8 cellular contexts compared by ENCODE assay signal in the genomic region with DNA sequence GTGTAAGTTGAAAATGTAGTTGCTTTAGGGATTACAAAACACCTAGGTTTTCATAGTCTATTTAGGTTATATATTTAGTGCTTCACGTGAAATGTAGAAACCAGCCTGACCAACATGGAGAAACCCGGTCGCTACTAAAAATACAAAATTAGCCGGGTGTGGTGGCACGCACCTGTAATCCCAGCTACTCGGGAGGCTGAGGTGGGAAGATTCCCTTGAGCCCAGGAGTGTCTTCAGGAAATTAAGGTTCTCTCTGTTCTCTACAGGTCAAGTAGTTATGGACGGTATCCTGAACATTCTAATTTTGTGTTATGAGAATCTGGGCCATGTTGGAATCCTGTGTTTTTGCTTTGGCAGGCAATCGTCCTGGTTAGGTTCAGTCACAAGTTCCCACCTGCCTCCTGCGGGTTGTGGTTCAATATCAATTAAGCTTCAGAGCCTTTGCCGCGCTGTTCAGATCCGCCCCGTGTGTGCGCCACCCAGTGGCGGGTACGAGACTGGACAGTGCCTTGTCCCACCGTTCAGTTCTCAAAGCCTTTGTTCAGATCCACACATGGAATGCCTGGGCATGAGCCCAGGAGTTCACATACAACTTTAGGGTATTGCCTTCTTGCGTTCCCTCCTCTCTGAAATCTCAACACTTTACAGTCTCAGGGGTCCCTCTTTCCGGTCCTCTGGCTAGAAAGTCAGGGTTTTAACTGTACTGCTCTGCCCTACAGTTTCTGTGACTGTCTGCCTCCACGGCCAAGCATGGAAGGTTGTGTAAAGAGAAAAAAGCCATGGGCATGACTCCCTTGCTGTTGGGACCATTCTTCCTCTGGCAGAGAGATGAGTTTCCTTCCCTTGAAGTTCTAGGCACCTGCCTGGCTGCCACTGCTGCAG. TPM values are rescaled to one million over a fixed set of nuclear protein-coding genes. Genes with fewer than 3 reads are reported as not detected.
DNase-seq lines count a peak whose midpoint lies in the region; ATAC-seq and TF ChIP-seq lines count a peak whose summit lies in the region.

No MANE protein-coding gene starts in this region.

- peak; percentile 49 for ATAC-seq in HG03442 (IDR thresholded peaks at IDR 0.05; ENCODE audit: unreplicated experiment)
- peak; percentile 93 for ATAC-seq in activated CD8-positive, alpha-beta T cell treated with anti-CD3 and anti-CD28 coated beads for 36 hours
- ATAC-seq in HG03045 (IDR thresholded peaks at IDR 0.05; ENCODE audit: unreplicated experiment): no peak

- H3K18ac ChIP-seq in mesenchymal stem cell (ENCODE audit: low read depth in 1 of 2, low read length in 2 of 2): peak overlapping the region in 1 of 2 experiments; percentile 43

- no peaks in the 10 kb centered on the region for H3K4me1 ChIP-seq in effector memory CD4-positive, alpha-beta T cell (ENCODE audit: control insufficient read depth, insufficient read depth, low read length, poor library complexity, severe bottlenecking)
- H3K4me1 ChIP-seq in mesenchymal stem cell (ENCODE audit: control insufficient read depth, insufficient read depth, low read depth, low read length): peaks cover 3% of the 10 kb centered on the region

- no peak overlapping the region for H4K91ac ChIP-seq in mesenchymal stem cell (ENCODE audit: low read length)

- H3K27ac ChIP-seq in effector memory CD4-positive, alpha-beta T cell (ENCODE audit: insufficient read depth, low read length, poor library complexity, severe bottlenecking): no peak overlapping the region
- no peak overlapping the region for H3K27ac ChIP-seq in mesenchymal stem cell (ENCODE audit: low read length, poor library complexity, severe bottlenecking)

- H3K14ac ChIP-seq in mesenchymal stem cell (ENCODE audit: low read length in 2 of 2): no peak overlapping the region

- H3K23ac ChIP-seq in mesenchymal stem cell (ENCODE audit: low read length in 2 of 2): no peak overlapping the region

- H4K8ac ChIP-seq in mesenchymal stem cell (ENCODE audit: low read length): peak overlapping the region; percentile 45

- no peak overlapping the region for H3K4ac ChIP-seq in mesenchymal stem cell (ENCODE audit: low read depth in 1 of 2, low read length in 2 of 2)

- no peaks in the 10 kb centered on the region for H3K9me3 ChIP-seq in effector memory CD4-positive, alpha-beta T cell (ENCODE audit: control insufficient read depth, low read length)
- no peaks in the 10 kb centered on the region for H3K9me3 ChIP-seq in mesenchymal stem cell (ENCODE audit: control insufficient read depth, low read length)

- no peak overlapping the region for H3K4me3 ChIP-seq in effector memory CD4-positive, alpha-beta T cell (ENCODE audit: insufficient read depth, low read depth, low read length, poor library complexity, severe bottlenecking)
- H3K4me3 ChIP-seq in mesenchymal stem cell (ENCODE audit: insufficient read depth in 1 of 2, low read depth in 1 of 2, low read length in 2 of 2): peak overlapping the region in 1 of 2 experiments; percentile 47

- peaks cover 5% of the 10 kb centered on the region for H3K4me1 Mint-ChIP-seq in activated CD8-positive, alpha-beta T cell treated with anti-CD3 and anti-CD28 coated beads for 36 hours (ENCODE audit: low read depth)

- H3K4me2 ChIP-seq in mesenchymal stem cell (ENCODE audit: low read length, poor library complexity, severe bottlenecking): peak overlapping the region; percentile 35

- no peak overlapping the region for H2BK120ac ChIP-seq in mesenchymal stem cell (ENCODE audit: low read depth, low read length)

- no peak overlapping the region for H3K27ac Mint-ChIP-seq in activated CD8-positive, alpha-beta T cell treated with anti-CD3 and anti-CD28 coated beads for 36 hours

- H3K36me3 Mint-ChIP-seq in activated CD8-positive, alpha-beta T cell treated with anti-CD3 and anti-CD28 coated beads for 36 hours (ENCODE audit: low read depth): no peaks in the 10 kb centered on the region

- no peak overlapping the region for H2BK5ac ChIP-seq in mesenchymal stem cell (ENCODE audit: low read depth, low read length, poor library complexity, severe bottlenecking)

- 36% methylated on average over 20 of the region's 20 CpGs for WGBS in mesenchymal stem cell

- H2BK15ac ChIP-seq in mesenchymal stem cell (ENCODE audit: low read depth, poor library complexity, severe bottlenecking): no peak overlapping the region

- CTCF ChIA-PET in activated CD8-positive, alpha-beta T cell treated with anti-CD3 and anti-CD28 coated beads for 36 hours (lab: Charles Lee): interaction anchor here (0.6 to 5.4 kb wide), 30 partner anchors 12 to 766 kb away, joined by 3 to 55 read pairs (median 4); a partner anchor contains a TSS

- peaks cover 10% of the 10 kb centered on the region for H3K27me3 Mint-ChIP-seq in activated CD8-positive, alpha-beta T cell treated with anti-CD3 and anti-CD28 coated beads for 36 hours

- no peaks in the 10 kb centered on the region for H3K79me1 ChIP-seq in mesenchymal stem cell (replicated peaks; ENCODE audit: low read length, poor library complexity, severe bottlenecking)

- peak; percentile 97 for TF ChIP-seq CTCF in GM12874 (IDR thresholded peaks at IDR 0.05; ENCODE audit: insufficient read depth, low read depth, low read length)
- TF ChIP-seq CTCF in activated CD8-positive, alpha-beta T cell treated with anti-CD3 and anti-CD28 coated beads for 36 hours (IDR thresholded peaks at IDR 0.05): peak; percentile 95

- POLR2A ChIA-PET in activated CD8-positive, alpha-beta T cell treated with anti-CD3 and anti-CD28 coated beads for 36 hours (lab: Charles Lee): interaction anchor here (0.5 kb wide), 1 partner anchor 56 kb away, joined by 3 read pairs; no protein-coding TSS in a partner anchor

- no peaks in the 10 kb centered on the region for H3K27me3 ChIP-seq in effector memory CD4-positive, alpha-beta T cell (replicated peaks; ENCODE audit: control insufficient read depth, insufficient read depth, low read length, poor library complexity, severe bottlenecking)
- peaks cover 3 to 14% of the 10 kb centered on the region in 2 experiments for H3K27me3 ChIP-seq in mesenchymal stem cell (ENCODE audit: control insufficient read depth in 1 of 2, insufficient read depth in 1 of 2, low read length in 2 of 2)

- no peaks in the 10 kb centered on the region for H3K9me3 Mint-ChIP-seq in activated CD8-positive, alpha-beta T cell treated with anti-CD3 and anti-CD28 coated beads for 36 hours

- DNase-seq in NCI-H774 (lab: John Stamatoyannopoulos, UW): peak; percentile 73
- DNase-seq in activated CD8-positive, alpha-beta T cell treated with anti-CD3 and anti-CD28 coated beads for 36 hours: peak; percentile 84
- peak; percentile 36 to 53 (median 39) for DNase-seq in effector memory CD4-positive, alpha-beta T cell
- DNase-seq in mesenchymal stem cell: peak; percentile 68
- DNase-seq in stimulated activated CD8-positive, alpha-beta memory T cell treated with anti-CD3 and anti-CD28 coated beads, Interleukin-15, amount 100 ng/mL, for 24 hours (ENCODE audit: low read depth): peak; percentile 33

- intact Hi-C loops in activated CD8-positive, alpha-beta T cell treated with anti-CD3 and anti-CD28 coated beads for 36 hours (cut with micrococcal nuclease): loop anchor here (10.0 kb wide), 1 partner anchor 292 kb away; no protein-coding TSS in a partner anchor

- H3K4me3 Mint-ChIP-seq in activated CD8-positive, alpha-beta T cell treated with anti-CD3 and anti-CD28 coated beads for 36 hours: no peak overlapping the region

- H2BK12ac ChIP-seq in mesenchymal stem cell (ENCODE audit: low read length in 2 of 2): no peak overlapping the region

- H2AFZ ChIP-seq in mesenchymal stem cell (ENCODE audit: low read depth, low read length): peak overlapping the region; percentile 77

- no peaks in the 10 kb centered on the region for H3K36me3 ChIP-seq in effector memory CD4-positive, alpha-beta T cell (ENCODE audit: control insufficient read depth, insufficient read depth, low read length)
- H3K36me3 ChIP-seq in mesenchymal stem cell (ENCODE audit: control insufficient read depth in 1 of 2, insufficient read depth in 2 of 2, low read depth in 1 of 2, low read length in 2 of 2): peaks cover under 1 to 13% of the 10 kb centered on the region in 2 experiments

- peak overlapping the region; percentile 35 for H2AK5ac ChIP-seq in mesenchymal stem cell (ENCODE audit: low read length, severe bottlenecking)

- H3K9ac ChIP-seq in mesenchymal stem cell (ENCODE audit: low read length): peak overlapping the region; percentile 54

RNA-seq across cellular contexts. Expression of a gene that starts 41.7 kb away (rescaled TPM):
- 10 to 100 TPM; 27.7 to 29.0 TPM for total RNA-seq in activated CD8-positive, alpha-beta T cell treated with anti-CD3 and anti-CD28 coated beads for 36 hours
- polyA plus RNA-seq in mesenchymal stem cell (2013, experiment 1 of 2): 9.4 TPM
- 9.5 TPM for polyA plus RNA-seq in mesenchymal stem cell (2013, experiment 2 of 2)

Comparison
In these comparisons a context has a peak if more than half of its experiments do, and no peak if none do; other contexts are left out.
1. DNase-seq: peak in every context shown above with its lines; median percentile 84 in activated CD8-positive, alpha-beta T cell treated with anti-CD3 and anti-CD28 coated beads for 36 hours; 73 in NCI-H774; 68 in mesenchymal stem cell; 39 in effector memory CD4-positive, alpha-beta T cell; 33 in stimulated activated CD8-positive, alpha-beta memory T cell treated with anti-CD3 and anti-CD28 coated beads, Interleukin-15, amount 100 ng/mL, for 24 hours.